Comparison of ENCODE assay signal across 20 cellular contexts in the genomic region with DNA sequence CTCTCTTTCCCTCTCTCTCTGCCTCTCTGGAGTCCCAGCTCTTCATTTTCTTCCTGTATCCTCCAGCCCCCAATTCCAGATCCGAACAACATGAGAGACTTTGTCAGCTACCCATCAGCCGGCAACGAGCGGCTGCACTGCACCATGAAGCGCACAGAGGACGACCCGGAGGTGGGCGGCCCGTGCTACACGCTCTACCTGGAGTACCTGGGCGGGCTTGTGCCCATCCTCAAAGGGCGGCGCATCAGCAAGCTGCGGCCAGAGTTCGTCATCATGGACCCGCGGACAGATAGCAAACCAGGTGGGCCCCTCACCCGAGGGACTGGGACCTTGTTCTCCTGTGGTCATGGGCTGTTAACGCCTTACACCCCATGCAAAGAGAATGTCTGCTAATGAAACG.
DNase-seq lines count a peak whose midpoint lies in the region; FAIRE-seq and TF ChIP-seq lines count a peak whose summit lies in the region.
"Had no signal": no experiment of that assay in that cellular context is flagged by ENCODE, and none has a peak within 500 bp of the region (broad histone marks: within the 10 kb centered on the region; RNA-seq: fewer than 3 reads in every experiment).

No MANE protein-coding gene starts in this region.

- no peaks in the 10 kb centered on the region for H3K79me2 ChIP-seq in astrocyte (ENCODE audit: insufficient read depth, low read length)

- H3K9ac ChIP-seq in BLaER1 (no peak overlapping the region), astrocyte (ENCODE audit: low read length) (no peak overlapping the region)

- H3K4me3 ChIP-seq in BLaER1 (no peak overlapping the region), astrocyte (ENCODE audit: insufficient read depth, low read depth, low read length) (no peak overlapping the region)

- H3K36me3 Mint-ChIP-seq in HFFc6 (ENCODE audit: low read depth), result peaks cover 25% of the 10 kb centered on the region
- peaks cover 20% of the 10 kb centered on the region for H3K36me3 Mint-ChIP-seq in astrocyte (ENCODE audit: low read depth, unreplicated experiment)
- H3K36me3 Mint-ChIP-seq in osteocyte (ENCODE audit: unreplicated experiment), result peaks cover 33% of the 10 kb centered on the region

- H3K4me1 ChIP-seq in BLaER1 (peaks cover 22% of the 10 kb centered on the region), astrocyte (ENCODE audit: insufficient read depth, low read length) (peaks cover 23% of the 10 kb centered on the region)

- no peak overlapping the region for H3K27ac ChIP-seq in BLaER1
- no peak overlapping the region for H3K27ac ChIP-seq in astrocyte (ENCODE audit: low read depth, low read length)

- H3K4me1 Mint-ChIP-seq in HFFc6 (ENCODE audit: low read depth) (peaks cover 56% of the 10 kb centered on the region), astrocyte (ENCODE audit: low read depth, unreplicated experiment) (peaks cover 20% of the 10 kb centered on the region), osteocyte (ENCODE audit: unreplicated experiment) (peaks cover 26% of the 10 kb centered on the region)

- H3K27me3 ChIP-seq in BLaER1, result no peaks in the 10 kb centered on the region
- H3K27me3 ChIP-seq in astrocyte (ENCODE audit: insufficient read depth, low read length), result no peaks in the 10 kb centered on the region

- H4K20me1 ChIP-seq in BLaER1 (peaks cover 14% of the 10 kb centered on the region), astrocyte (ENCODE audit: insufficient read depth, low read length) (no peaks in the 10 kb centered on the region)

- peaks cover 5% of the 10 kb centered on the region; the same call in 1 of the 2 replicates for H3K9me3 ChIP-seq in BLaER1
- no peaks in the 10 kb centered on the region for H3K9me3 ChIP-seq in astrocyte (ENCODE audit: insufficient read depth, low read depth, low read length)

- DNase-seq in HFFc6 (no peak), astrocyte (ENCODE audit: low read depth) (no peak), osteocyte (ENCODE audit: extremely low spot score, unreplicated experiment) (no peak), GM10266 (ENCODE audit: extremely low spot score) (no peak), AG08395 (ENCODE audit: low spot score) (no peak), HPDE6-E6E7 (ENCODE audit: extremely low spot score) (no peak)
- no peak for DNase-seq in NK-92 treated with Interleukin-12 subunit alpha and Interleukin-12 subunit beta, amount 100 ng/mL, for 24 hours (lab: John Stamatoyannopoulos, UW)
- DNase-seq: DMS53, GF-D8, H7, KBM-7, NCI-H1092, NCI-H146, NCI-H2029, NCI-H226, NCI-H510A treated with DMSO at 0.1 percent for 48 hours, NCI-H774, SHP77 had no signal

- H3K36me3 ChIP-seq in BLaER1 (peaks cover 93% of the 10 kb centered on the region), astrocyte (ENCODE audit: insufficient read depth, low read length) (no peaks in the 10 kb centered on the region)

- no peak overlapping the region for H3K4me3 Mint-ChIP-seq in HFFc6
- H3K4me3 Mint-ChIP-seq in astrocyte (ENCODE audit: unreplicated experiment), result no peak overlapping the region
- H3K4me3 Mint-ChIP-seq in osteocyte (ENCODE audit: unreplicated experiment), result no peak overlapping the region

- no peak for TF ChIP-seq CTCF in HFFc6 (IDR thresholded peaks at IDR 0.05)
- no peak for TF ChIP-seq CTCF in astrocyte (IDR thresholded peaks at IDR 0.05; ENCODE audit: insufficient read depth, low read depth, low read length)
- TF ChIP-seq CTCF in osteocyte (IDR thresholded peaks at IDR 0.05), result no peak
- TF ChIP-seq CTCF in GM10266 (IDR thresholded peaks at IDR 0.05; ENCODE audit: control insufficient read depth, insufficient read depth, low read depth, missing control alignments), result no peak

- H3K27ac Mint-ChIP-seq in HFFc6, result peak overlapping the region; percentile 89
- no peak overlapping the region for H3K27ac Mint-ChIP-seq in astrocyte (ENCODE audit: unreplicated experiment)
- H3K27ac Mint-ChIP-seq in osteocyte (ENCODE audit: unreplicated experiment), result peak overlapping the region; percentile 86

- no peak overlapping the region for H2AFZ ChIP-seq in astrocyte (ENCODE audit: low read depth, low read length)

- H3K9me3 Mint-ChIP-seq in HFFc6 (no peaks in the 10 kb centered on the region), astrocyte (ENCODE audit: unreplicated experiment) (peaks cover 1% of the 10 kb centered on the region), osteocyte (ENCODE audit: unreplicated experiment) (no peaks in the 10 kb centered on the region)

- peaks cover 4% of the 10 kb centered on the region; the same call in 1 of the 2 replicates for H3K27me3 Mint-ChIP-seq in HFFc6 (ENCODE audit: insufficient read depth)
- H3K27me3 Mint-ChIP-seq in astrocyte (ENCODE audit: low read depth, unreplicated experiment), result no peaks in the 10 kb centered on the region
- no peaks in the 10 kb centered on the region for H3K27me3 Mint-ChIP-seq in osteocyte (ENCODE audit: unreplicated experiment)

- peak overlapping the region; percentile 77 for H3K4me2 ChIP-seq in BLaER1
- H3K4me2 ChIP-seq in astrocyte (ENCODE audit: low read length), result peak overlapping the region; percentile 69

- no peak for FAIRE-seq in astrocyte (lab: Jason Lieb, UNC)
- FAIRE-seq: D721Med had no signal
